ENCODE assay signal across 1 cellular context in the genomic region with DNA sequence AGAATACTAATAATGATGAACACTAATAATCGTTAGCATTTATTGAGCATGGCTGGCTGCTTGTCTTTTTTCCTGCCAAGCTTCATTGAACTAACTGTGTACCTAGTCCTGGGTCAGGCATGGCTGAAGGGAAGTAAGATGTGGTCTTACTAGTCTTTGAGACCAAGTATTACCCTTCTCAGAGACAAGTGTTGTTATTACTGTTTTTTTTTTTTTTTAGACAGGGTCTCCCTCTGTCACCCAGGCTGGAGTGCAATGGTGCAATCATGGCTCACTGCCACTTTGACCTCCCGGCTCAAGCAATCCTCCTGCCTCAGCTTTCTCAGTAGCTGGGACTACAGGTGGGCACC.
TF ChIP-seq lines count a peak whose summit lies in the region.

No MANE protein-coding gene starts in this region.

TF ChIP-seq in A549, 52 proteins besides CTCF, POLR2A, EP300 and RAD21 (continued from another document):
- TF ChIP-seq FOSL2 (IDR thresholded peaks at IDR 0.05), result no peak
- TF ChIP-seq FOSL2 (CRISPR knock-in tag; IDR thresholded peaks at IDR 0.05), result no peak
- TF ChIP-seq RARB (CRISPR knock-in tag; IDR thresholded peaks at IDR 0.05), result no peak
